1 cellular context compared by ENCODE assay signal in the genomic region with DNA sequence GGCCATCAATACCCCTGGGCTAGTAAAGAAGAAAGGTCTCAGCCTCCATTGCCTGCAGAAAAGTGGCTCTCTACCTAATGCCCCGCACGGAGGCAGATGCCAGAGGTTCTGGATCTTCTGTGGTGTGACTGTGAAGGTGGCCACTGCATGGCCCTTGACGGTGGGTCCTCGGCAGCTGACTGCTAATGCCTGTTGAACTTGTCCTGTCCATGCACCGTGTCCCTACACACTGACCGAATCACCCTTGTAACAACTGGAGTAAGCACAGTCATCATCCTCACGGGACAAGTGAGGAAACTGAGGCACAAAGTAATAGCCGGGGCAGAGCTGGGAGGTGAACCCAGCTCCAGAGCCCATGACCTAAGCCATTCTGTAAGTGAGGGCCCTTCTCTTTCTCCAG.
TF ChIP-seq lines count a peak whose summit lies in the region.

No MANE protein-coding gene starts in this region.

TF ChIP-seq in HepG2, 621 proteins besides CTCF, POLR2A, EP300 and RAD21 (continued from another document):
- no peak for TF ChIP-seq SAFB2 (CRISPR knock-in tag; IDR thresholded peaks at IDR 0.05; ENCODE audit: borderline replicate concordance, low read depth)
- no peak for TF ChIP-seq SATB2 (CRISPR knock-in tag; IDR thresholded peaks at IDR 0.05)
- TF ChIP-seq NRL (CRISPR knock-in tag; IDR thresholded peaks at IDR 0.05; ENCODE audit: borderline replicate concordance) = no peak
- TF ChIP-seq MAFF (IDR thresholded peaks at IDR 0.05; ENCODE audit: low read depth, low read length) = no peak
- no peak for TF ChIP-seq ETV6 (CRISPR knock-in tag; conservative IDR thresholded peaks at IDR 0.05)
- TF ChIP-seq HNRNPK (IDR thresholded peaks at IDR 0.05; ENCODE audit: low read depth, low read length, poor library complexity, severe bottlenecking) = no peak
- no peak for TF ChIP-seq RARG (CRISPR knock-in tag; IDR thresholded peaks at IDR 0.05; ENCODE audit: low read depth)
- TF ChIP-seq, protein P1, sequence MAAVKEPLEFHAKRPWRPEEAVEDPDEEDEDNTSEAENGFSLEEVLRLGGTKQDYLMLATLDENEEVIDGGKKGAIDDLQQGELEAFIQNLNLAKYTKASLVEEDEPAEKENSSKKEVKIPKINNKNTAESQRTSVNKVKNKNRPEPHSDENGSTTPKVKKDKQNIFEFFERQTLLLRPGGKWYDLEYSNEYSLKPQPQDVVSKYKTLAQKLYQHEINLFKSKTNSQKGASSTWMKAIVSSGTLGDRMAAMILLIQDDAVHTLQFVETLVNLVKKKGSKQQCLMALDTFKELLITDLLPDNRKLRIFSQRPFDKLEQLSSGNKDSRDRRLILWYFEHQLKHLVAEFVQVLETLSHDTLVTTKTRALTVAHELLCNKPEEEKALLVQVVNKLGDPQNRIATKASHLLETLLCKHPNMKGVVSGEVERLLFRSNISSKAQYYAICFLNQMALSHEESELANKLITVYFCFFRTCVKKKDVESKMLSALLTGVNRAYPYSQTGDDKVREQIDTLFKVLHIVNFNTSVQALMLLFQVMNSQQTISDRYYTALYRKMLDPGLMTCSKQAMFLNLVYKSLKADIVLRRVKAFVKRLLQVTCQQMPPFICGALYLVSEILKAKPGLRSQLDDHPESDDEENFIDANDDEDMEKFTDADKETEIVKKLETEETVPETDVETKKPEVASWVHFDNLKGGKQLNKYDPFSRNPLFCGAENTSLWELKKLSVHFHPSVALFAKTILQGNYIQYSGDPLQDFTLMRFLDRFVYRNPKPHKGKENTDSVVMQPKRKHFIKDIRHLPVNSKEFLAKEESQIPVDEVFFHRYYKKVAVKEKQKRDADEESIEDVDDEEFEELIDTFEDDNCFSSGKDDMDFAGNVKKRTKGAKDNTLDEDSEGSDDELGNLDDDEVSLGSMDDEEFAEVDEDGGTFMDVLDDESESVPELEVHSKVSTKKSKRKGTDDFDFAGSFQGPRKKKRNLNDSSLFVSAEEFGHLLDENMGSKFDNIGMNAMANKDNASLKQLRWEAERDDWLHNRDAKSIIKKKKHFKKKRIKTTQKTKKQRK (IDR thresholded peaks at IDR 0.05; ENCODE audit: low read length) = no peak
- no peak for TF ChIP-seq MTF2 (CRISPR knock-in tag; IDR thresholded peaks at IDR 0.05; ENCODE audit: borderline replicate concordance)
